8 cellular contexts compared by ENCODE assay signal in genomic region chr22:28799125-28799833, GRCh38. TPM values are rescaled to one million over a fixed set of nuclear protein-coding genes. Genes with fewer than 3 reads are reported as not detected.
A peak's percentile ranks its signal among the peaks of the same experiment; 100 is the strongest.
DNase-seq lines count a peak whose midpoint lies in the region; ATAC-seq and TF ChIP-seq lines count a peak whose summit lies in the region.

No MANE protein-coding gene starts in this region.

- peaks cover 17% of the 10 kb centered on the region for H3K4me1 ChIP-seq in A673 (ENCODE audit: insufficient read depth, low read length, poor library complexity, severe bottlenecking)
- H3K4me1 ChIP-seq in cardiac muscle cell (ENCODE audit: low read depth), result no peaks in the 10 kb centered on the region

- H3K27ac ChIP-seq in A673 (ENCODE audit: low read depth, low read length, poor library complexity, severe bottlenecking), result peak overlapping the region; percentile 99
- peak overlapping the region; percentile 99 for H3K27ac ChIP-seq in cardiac muscle cell

- TF ChIP-seq CTCF in A673 (conservative IDR thresholded peaks at IDR 0.05; ENCODE audit: low read depth, low read length), result no peak
- no peak for TF ChIP-seq CTCF in GM10266 (IDR thresholded peaks at IDR 0.05; ENCODE audit: control insufficient read depth, insufficient read depth, low read depth, missing control alignments)
- TF ChIP-seq CTCF in cardiac muscle cell (IDR thresholded peaks at IDR 0.05; ENCODE audit: low read depth, low read length), result no peak

- peaks cover 38 to 58% of the 10 kb centered on the region in 2 donors for H3K36me3 Mint-ChIP-seq in activated naive CD4-positive, alpha-beta T cell treated with anti-CD3 and anti-CD28 coated beads, Interleukin-2, amount 50 U/mL, for 72 hours

- H3K27me3 ChIP-seq in A673 (replicated peaks; ENCODE audit: insufficient read depth, low read depth, low read length, poor library complexity) (no peaks in the 10 kb centered on the region), cardiac muscle cell (no peaks in the 10 kb centered on the region)

- DNase-seq in A673 (ENCODE audit: low spot score), result peak; percentile 69
- DNase-seq in GM10266 (ENCODE audit: extremely low spot score), result peak; percentile 58
- DNase-seq in NCI-H748 (lab: John Stamatoyannopoulos, UW; ENCODE audit: unreplicated experiment), result peak; percentile 58
- DNase-seq in activated naive CD4-positive, alpha-beta T cell treated with anti-CD3 and anti-CD28 coated beads, Interleukin-2, amount 50 U/mL, for 72 hours (ENCODE audit: low spot score in 2 of 2), result peak; percentile 35 to 62
- DNase-seq in cardiac muscle cell (ENCODE audit: low read depth in 1 of 2, low spot score in 1 of 2), result peak in 1 of 2 donors; percentile 95
- DNase-seq in pons (ENCODE audit: low spot score), result peak; percentile 56

- intact Hi-C loops in A673 (cut with micrococcal nuclease; ENCODE audit: unreplicated experiment), result no loop called here

- H3K36me3 ChIP-seq in A673 (ENCODE audit: insufficient read depth, low read length, poor library complexity, severe bottlenecking), result peaks cover 48% of the 10 kb centered on the region
- H3K36me3 ChIP-seq in cardiac muscle cell, result peaks cover 36% of the 10 kb centered on the region

- H3K9me3 ChIP-seq in A673 (ENCODE audit: low read depth, low read length, poor library complexity, severe bottlenecking) (no peaks in the 10 kb centered on the region), cardiac muscle cell (ENCODE audit: low read depth) (no peaks in the 10 kb centered on the region)

- H3K4me3 ChIP-seq in A673 (ENCODE audit: low read depth, low read length, poor library complexity, severe bottlenecking), result peak overlapping the region; percentile 69
- H3K4me3 ChIP-seq in cardiac muscle cell, result peak overlapping the region; percentile 81

- CTCF ChIA-PET in A673 (lab: Charles Lee), result no interaction called here

- ATAC-seq in activated naive CD4-positive, alpha-beta T cell treated with anti-CD3 and anti-CD28 coated beads, Interleukin-2, amount 50 U/mL, for 72 hours, result peak; percentile 53 to 64
- ATAC-seq in GM19397 (IDR thresholded peaks at IDR 0.05; ENCODE audit: unreplicated experiment) (no peak), GM18498 (IDR thresholded peaks at IDR 0.05; ENCODE audit: unreplicated experiment) (no peak)

- peak overlapping the region; percentile 98 for H3K27ac Mint-ChIP-seq in activated naive CD4-positive, alpha-beta T cell treated with anti-CD3 and anti-CD28 coated beads, Interleukin-2, amount 50 U/mL, for 72 hours

- no peaks in the 10 kb centered on the region for H3K9me3 Mint-ChIP-seq in activated naive CD4-positive, alpha-beta T cell treated with anti-CD3 and anti-CD28 coated beads, Interleukin-2, amount 50 U/mL, for 72 hours

- TSS peak; percentile 45 for BruUV-seq in A673 (replicated peaks; lab: Mats Ljungman, UMichigan)

- POLR2A ChIA-PET in A673 (lab: Charles Lee; ENCODE audit: low non-redundant PET), result interaction anchor here (0.6 to 0.8 kb wide), 6 partner anchors 22 to 934 kb away, joined by 3 to 7 read pairs (median 4); no protein-coding TSS in a partner anchor

RNA-seq across cellular contexts. Expression of gene XBP1, which starts 1.1 kb away (rescaled TPM):
- total RNA-seq in A673 (2021) (65.4 and 66.3 TPM in 2 replicates), cardiac muscle cell (96.8 and 174 TPM in 2 replicates)
- total RNA-seq in activated naive CD4-positive, alpha-beta T cell treated with anti-CD3 and anti-CD28 coated beads, Interleukin-2, amount 50 U/mL, for 72 hours, result 10 to 100 TPM; 62.7 to 91.8 TPM
- 115 and 179 TPM in 2 replicates for polyA plus RNA-seq in cardiac muscle cell

RNA-seq across cellular contexts. Expression of gene CCDC117, which starts 26.8 kb away (rescaled TPM):
- 30.8 and 33.5 TPM in 2 replicates for total RNA-seq in A673 (2021)
- total RNA-seq in activated naive CD4-positive, alpha-beta T cell treated with anti-CD3 and anti-CD28 coated beads, Interleukin-2, amount 50 U/mL, for 72 hours, result 10 to 100 TPM; 26.8 to 31.5 TPM
- total RNA-seq in cardiac muscle cell, result 29.0 and 37.9 TPM in 2 replicates
- 29.1 and 35.8 TPM in 2 replicates for polyA plus RNA-seq in cardiac muscle cell

RNA-seq across cellular contexts. Expression of gene HSCB, which starts 57.4 kb away (rescaled TPM):
- total RNA-seq in A673 (2021) (19.6 and 22.5 TPM in 2 replicates), cardiac muscle cell (21.5 and 22.9 TPM in 2 replicates)
- 10 to 100 TPM; 19.6 to 20.4 TPM for total RNA-seq in activated naive CD4-positive, alpha-beta T cell treated with anti-CD3 and anti-CD28 coated beads, Interleukin-2, amount 50 U/mL, for 72 hours
- 14.6 and 27.0 TPM in 2 replicates for polyA plus RNA-seq in cardiac muscle cell

RNA-seq across cellular contexts. Expression of gene CHEK2, which starts 57.7 kb away (rescaled TPM):
- total RNA-seq in A673 (2021) (53.7 and 65.8 TPM in 2 replicates), cardiac muscle cell (8.1 and 30.3 TPM in 2 replicates)
- 10 to 100 TPM; 28.7 to 51.2 TPM for total RNA-seq in activated naive CD4-positive, alpha-beta T cell treated with anti-CD3 and anti-CD28 coated beads, Interleukin-2, amount 50 U/mL, for 72 hours
- polyA plus RNA-seq in cardiac muscle cell, result 15.0 and 28.4 TPM in 2 replicates

Comparison
In these comparisons a context has a peak if more than half of its experiments do, and no peak if none do; other contexts are left out.
1. ATAC-seq: peak in activated naive CD4-positive, alpha-beta T cell treated with anti-CD3 and anti-CD28 coated beads, Interleukin-2, amount 50 U/mL, for 72 hours (2 of 2); none in GM19397 (single experiment) and GM18498 (single experiment).